17 cellular contexts compared by ENCODE assay signal in genomic region chr7:77244222-77244934, GRCh38. TPM values are rescaled to one million over a fixed set of nuclear protein-coding genes. Genes with fewer than 3 reads are reported as not detected.
DNase-seq lines count a peak whose midpoint lies in the region; ATAC-seq and TF ChIP-seq lines count a peak whose summit lies in the region.
"Had no signal": no experiment of that assay in that cellular context is flagged by ENCODE, and none has a peak within 500 bp of the region (broad histone marks: within the 10 kb centered on the region; RNA-seq: fewer than 3 reads in every experiment).

No MANE protein-coding gene starts in this region.

- H3K4me1 ChIP-seq in Karpas-422 (ENCODE audit: low read length) (peaks cover 17% of the 10 kb centered on the region), right cardiac atrium (ENCODE audit: control insufficient read depth, insufficient read depth, low read length) (peaks cover 6% of the 10 kb centered on the region), thoracic aorta (ENCODE audit: control insufficient read depth in 1 of 2, low read depth in 2 of 2) (peaks cover 38 to 52% of the 10 kb centered on the region in 2 donors)

- no peak for TF ChIP-seq POLR2A in GM18505 (IDR thresholded peaks at IDR 0.05; ENCODE audit: borderline replicate concordance, extremely low read depth, insufficient read depth, insufficient read length)

- no peak overlapping the region for H3K4me2 ChIP-seq in Karpas-422 (ENCODE audit: low read depth, low read length, poor library complexity, severe bottlenecking)

- no peak overlapping the region for H2AFZ ChIP-seq in Karpas-422 (ENCODE audit: low read length)

- H3K9ac ChIP-seq in Karpas-422 (ENCODE audit: low read length), result no peak overlapping the region

- no peak overlapping the region for H3K27ac ChIP-seq in Karpas-422 (ENCODE audit: low read length)
- H3K27ac ChIP-seq in right cardiac atrium (ENCODE audit: low read length), result peak overlapping the region; percentile 4
- H3K27ac ChIP-seq in thoracic aorta, result peak overlapping the region; percentile 24 to 83

- TF ChIP-seq CTCF in thoracic aorta (IDR thresholded peaks at IDR 0.05), result no peak

- intact Hi-C loops in right cardiac atrium (cut with DNase I), result loop anchor here in 2 of 4 donors (10.0 kb wide), 2 partner anchors 80 to 120 kb away; partner anchors contain the start of gene CCDC146 (in 1 of the 2)

- H3K36me3 ChIP-seq in Karpas-422 (ENCODE audit: insufficient read depth, low read length) (no peaks in the 10 kb centered on the region), thoracic aorta (no peaks in the 10 kb centered on the region)

- peak; percentile 14 for DNase-seq in Karpas-422
- peak; percentile 33 for DNase-seq in SK-MEL-5 (ENCODE audit: low read depth, low spot score)
- no peak for DNase-seq in right cardiac atrium
- DNase-seq in thoracic aorta (ENCODE audit: low spot score), result no peak
- DNase-seq in T-helper 2 cell, result no peak
- DNase-seq: amniotic stem cell, glutamatergic neuron, midbrain, NCI-H2029, NCI-H524 treated with DMSO at 0.1 percent for 48 hours, stomach, T-cell had no signal

- in situ Hi-C loops in SK-MEL-5 (cut with HindIII; ENCODE audit: low pct_unique_long_range_greater_than_20kb, low sequenced_read_pairs), result no loop called here

- no peaks in the 10 kb centered on the region for H3K9me2 ChIP-seq in Karpas-422 (replicated peaks; ENCODE audit: insufficient read depth, low read length)

- H3K9me3 ChIP-seq in Karpas-422 (ENCODE audit: low read length), result no peaks in the 10 kb centered on the region
- no peaks in the 10 kb centered on the region for H3K9me3 ChIP-seq in right cardiac atrium (ENCODE audit: control insufficient read depth, low read length)
- H3K9me3 ChIP-seq in thoracic aorta, result no peaks in the 10 kb centered on the region
- H3K9me3 ChIP-seq: stomach had no signal

- no peak overlapping the region for H3K4me3 ChIP-seq in Karpas-422 (ENCODE audit: low read length)
- H3K4me3 ChIP-seq in right cardiac atrium (ENCODE audit: low read length), result no peak overlapping the region
- no peak overlapping the region for H3K4me3 ChIP-seq in thoracic aorta
- H3K4me3 ChIP-seq: stomach had no signal

- H3K79me2 ChIP-seq in Karpas-422 (ENCODE audit: low read length), result no peaks in the 10 kb centered on the region

- H3K27me3 ChIP-seq in Karpas-422 (ENCODE audit: low read length) (no peaks in the 10 kb centered on the region), right cardiac atrium (ENCODE audit: control insufficient read depth, insufficient read depth) (no peaks in the 10 kb centered on the region), thoracic aorta (replicated peaks; ENCODE audit: insufficient read depth) (no peaks in the 10 kb centered on the region)
- H3K27me3 ChIP-seq: stomach had no signal

- WGBS in right cardiac atrium, result 65% methylated on average over 6 of the region's 6 CpGs

- ATAC-seq in right cardiac atrium (peak; percentile 41 to 44), thoracic aorta (ENCODE audit: insufficient number of reproducible peaks, low FRiP score, low read depth) (no peak), GM18858 (IDR thresholded peaks at IDR 0.05; ENCODE audit: unreplicated experiment) (no peak), GM18505 (IDR thresholded peaks at IDR 0.05; ENCODE audit: unreplicated experiment) (no peak)
- ATAC-seq: Panc1, T-cell, WTC11 had no signal

- H4K20me1 ChIP-seq in Karpas-422 (ENCODE audit: insufficient read depth, low read depth, low read length), result no peaks in the 10 kb centered on the region

RNA-seq across cellular contexts. Expression of gene FGL2, which starts 44.8 kb away (rescaled TPM):
- total RNA-seq in Karpas-422 (2014; rRNA removed; shearing (Covaris generic); ENCODE audit: low replicate concordance), result 22.6 and 28.1 TPM in 2 replicates
- total RNA-seq in SK-MEL-5 (2014; rRNA removed; shearing (Covaris generic)), result not detected in 2 replicates
- not detected in 2 replicates for polyA plus RNA-seq in SK-MEL-5 (2015; cell fraction: cytosol; rRNA removed)
- not detected in 2 replicates for polyA plus RNA-seq in SK-MEL-5 (2015; cell fraction: nucleus; rRNA removed)
- total RNA-seq in right cardiac atrium, result 10 to 100 TPM; 28.0 to 31.2 (median 29.8) TPM
- polyA plus RNA-seq in right cardiac atrium, result 8.3 TPM
- 100 to 1,000 TPM; 163 to 242 TPM for total RNA-seq in thoracic aorta
- total RNA-seq: endothelial cell of umbilical vein, WTC11 had no signal
- polyA plus RNA-seq: endothelial cell of umbilical vein had no signal

Comparison
In these comparisons a context has a peak if more than half of its experiments do, and no peak if none do; other contexts are left out.
1. DNase-seq: peak in Karpas-422 (single experiment) and SK-MEL-5 (single experiment); none in right cardiac atrium (0 of 3), thoracic aorta (single experiment) and T-helper 2 cell (0 of 5).
2. ATAC-seq: peak in right cardiac atrium (2 of 2); none in thoracic aorta (single experiment), GM18858 (single experiment) and GM18505 (single experiment).
3. RNA of gene FGL2, which starts 44.8 kb away (total RNA-seq): 163 to 242 TPM in thoracic aorta, 28.0 to 31.2 TPM in right cardiac atrium and 22.6 to 28.1 TPM in Karpas-422; not detected in SK-MEL-5; every median in the first group is over 10 times any median in the second.